Comparison of ENCODE assay signal across 8 cellular contexts in genomic region chr9:70413798-70414775, GRCh38. TPM values are rescaled to one million over a fixed set of nuclear protein-coding genes. Genes with fewer than 3 reads are reported as not detected.
DNase-seq lines count a peak whose midpoint lies in the region; TF ChIP-seq lines count a peak whose summit lies in the region.

TSS of gene KLF9 (minus strand) at chr9:70414657. CDS start at chr9:70413363, 1,294 bp downstream.

- H3K79me2 ChIP-seq in H9 (ENCODE audit: insufficient read depth, low read length) (no peaks in the 10 kb centered on the region), MM.1S (ENCODE audit: low read length) (peaks cover 4% of the 10 kb centered on the region; the same call in 1 of the 2 replicates)

- no peak within 1 kb of the TSS for H3K9ac ChIP-seq in H9 (ENCODE audit: extremely low read depth, insufficient read length, low read length)
- peak within 1 kb of the TSS; percentile 78 for H3K9ac ChIP-seq in MM.1S (ENCODE audit: low read length)
- peak within 1 kb of the TSS; percentile 81 for H3K9ac ChIP-seq in SK-N-MC (ENCODE audit: insufficient read length)
- peak within 1 kb of the TSS; percentile 73 for H3K9ac ChIP-seq in neuronal stem cell (ENCODE audit: low read depth, low read length, poor library complexity)
- H3K9ac ChIP-seq in subcutaneous abdominal adipose tissue (ENCODE audit: low read length in 5 of 5), result peak within 1 kb of the TSS; percentile 84 to 99 (median 89)

- DNase-seq in G401 (ENCODE audit: low spot score) (peak; percentile 98), H9 (peak; percentile 92), MM.1S (peak; percentile 94), SK-N-MC (ENCODE audit: low read depth, low spot score) (peak; percentile 83), foreskin melanocyte (peak; percentile 98), neuronal stem cell (ENCODE audit: low spot score) (peak; percentile 77)
- DNase-seq in activated naive CD4-positive, alpha-beta T cell treated with anti-CD3 and anti-CD28 coated beads for 36 hours, result peak; percentile 96

- peaks cover 23 to 33% of the 10 kb centered on the region in 2 experiments for H3K4me1 Mint-ChIP-seq in H9
- H3K4me1 Mint-ChIP-seq in activated naive CD4-positive, alpha-beta T cell treated with anti-CD3 and anti-CD28 coated beads for 36 hours (ENCODE audit: low read depth), result peaks cover 39% of the 10 kb centered on the region

- H4K20me1 ChIP-seq in H9 (ENCODE audit: control insufficient read depth, insufficient read depth, insufficient read length), result no peaks in the 10 kb centered on the region
- no peaks in the 10 kb centered on the region for H4K20me1 ChIP-seq in MM.1S (ENCODE audit: insufficient read depth, low read length)

- peaks cover 0 to 4% of the 10 kb centered on the region in 2 experiments; a peak in 1 of 5 replicates for H3K9me3 Mint-ChIP-seq in H9
- H3K9me3 Mint-ChIP-seq in activated naive CD4-positive, alpha-beta T cell treated with anti-CD3 and anti-CD28 coated beads for 36 hours, result no peaks in the 10 kb centered on the region

- peaks cover 71% of the 10 kb centered on the region for H3K27me3 Mint-ChIP-seq in H9 (ENCODE audit: low read depth)
- no peaks in the 10 kb centered on the region for H3K27me3 Mint-ChIP-seq in activated naive CD4-positive, alpha-beta T cell treated with anti-CD3 and anti-CD28 coated beads for 36 hours (ENCODE audit: low read depth)

- H3K27me3 ChIP-seq in H9 (ENCODE audit: insufficient read depth, low read length), result peaks cover 7% of the 10 kb centered on the region; the same call in 1 of the 2 replicates
- no peaks in the 10 kb centered on the region for H3K27me3 ChIP-seq in MM.1S (replicated peaks; ENCODE audit: insufficient read depth, low read length)
- peaks cover 15 to 92% (median 49%) of the 10 kb centered on the region in 3 experiments for H3K27me3 ChIP-seq in neuronal stem cell (ENCODE audit: control insufficient read depth in 3 of 3, insufficient read depth in 3 of 3, low read depth in 1 of 3, low read length in 3 of 3)
- H3K27me3 ChIP-seq in subcutaneous abdominal adipose tissue (ENCODE audit: control insufficient read depth in 5 of 5, insufficient read depth in 4 of 5, low read length in 5 of 5), result no peaks in the 10 kb centered on the region

- H3K18ac ChIP-seq in H9 (ENCODE audit: insufficient read length, low read depth, low read length), result peak within 1 kb of the TSS; percentile 46
- H3K18ac ChIP-seq in neuronal stem cell (ENCODE audit: low read length), result peak within 1 kb of the TSS; percentile 88

- peak within 1 kb of the TSS; percentile 68 for H3K4me3 ChIP-seq in MM.1S (ENCODE audit: low read length)
- H3K4me3 ChIP-seq in SK-N-MC, result peak within 1 kb of the TSS; percentile 98
- peak within 1 kb of the TSS; percentile 38 to 77 for H3K4me3 ChIP-seq in neuronal stem cell (ENCODE audit: low read length in 2 of 2)
- peak within 1 kb of the TSS; percentile 81 to 100 (median 98) for H3K4me3 ChIP-seq in subcutaneous abdominal adipose tissue (ENCODE audit: low read depth in 1 of 5, low read length in 5 of 5)

- H2BK5ac ChIP-seq in H9 (ENCODE audit: insufficient read length, low read length) (no peak within 1 kb of the TSS), neuronal stem cell (ENCODE audit: low read length) (peak within 1 kb of the TSS; percentile 27)

- H3K27ac Mint-ChIP-seq in H9, result peak within 1 kb of the TSS in 2 of 3 experiments; percentile 44 to 46; a peak in 3 of 7 replicates
- H3K27ac Mint-ChIP-seq in activated naive CD4-positive, alpha-beta T cell treated with anti-CD3 and anti-CD28 coated beads for 36 hours, result peak within 1 kb of the TSS; percentile 100

- no peak within 1 kb of the TSS for H3T11ph ChIP-seq in H9 (ENCODE audit: low read length)

- H3K23ac ChIP-seq in H9 (ENCODE audit: insufficient read length, low read depth, low read length) (no peak within 1 kb of the TSS), neuronal stem cell (ENCODE audit: low read depth, low read length, poor library complexity) (peak within 1 kb of the TSS; percentile 88)

- H2AFZ ChIP-seq in H9 (ENCODE audit: low read length) (peak within 1 kb of the TSS; percentile 44), MM.1S (ENCODE audit: low read length) (peak within 1 kb of the TSS; percentile 71), neuronal stem cell (ENCODE audit: low read length) (peak within 1 kb of the TSS; percentile 87)

- peaks cover 24% of the 10 kb centered on the region for H3F3A ChIP-seq in MM.1S (ENCODE audit: insufficient read depth, low read length)

- CTCF ChIA-PET in activated naive CD4-positive, alpha-beta T cell treated with anti-CD3 and anti-CD28 coated beads for 36 hours (lab: Charles Lee), result interaction anchor here (0.7 to 2.4 kb wide), 9 partner anchors 10 to 188 kb away, joined by 3 to 8 read pairs (median 3); no protein-coding TSS in a partner anchor

- peak within 1 kb of the TSS; percentile 29; the same call in 1 of the 2 replicates for H3K14ac ChIP-seq in H9 (ENCODE audit: insufficient read depth, low read length)
- no peak within 1 kb of the TSS for H3K14ac ChIP-seq in neuronal stem cell (ENCODE audit: low read length)

- H3K36me3 ChIP-seq in MM.1S (replicated peaks; ENCODE audit: insufficient read depth, low read length) (no peaks in the 10 kb centered on the region), SK-N-MC (ENCODE audit: insufficient read depth, low read length) (no peaks in the 10 kb centered on the region), neuronal stem cell (replicated peaks in 1 of 2; ENCODE audit: control insufficient read depth in 2 of 2, insufficient read depth in 2 of 2, low read length in 2 of 2) (no peaks in the 10 kb centered on the region), subcutaneous abdominal adipose tissue (ENCODE audit: control insufficient read depth in 5 of 5, insufficient read depth in 5 of 5, low read length in 5 of 5) (no peaks in the 10 kb centered on the region)

- H2BK120ac ChIP-seq in H9 (ENCODE audit: low read depth, low read length, poor library complexity, severe bottlenecking) (no peak within 1 kb of the TSS), neuronal stem cell (ENCODE audit: low read depth, low read length) (no peak within 1 kb of the TSS)

- H2BK12ac ChIP-seq in H9 (ENCODE audit: insufficient read length, low read depth, low read length) (no peak within 1 kb of the TSS), neuronal stem cell (ENCODE audit: low read length) (no peak within 1 kb of the TSS)

- H3K27ac ChIP-seq in H9 (ENCODE audit: insufficient read length, low read depth, low read length), result no peak within 1 kb of the TSS
- peak within 1 kb of the TSS; percentile 93 for H3K27ac ChIP-seq in MM.1S (ENCODE audit: low read length)
- peak within 1 kb of the TSS; percentile 98 for H3K27ac ChIP-seq in SK-N-MC
- H3K27ac ChIP-seq in neuronal stem cell (replicated peaks; ENCODE audit: low read length), result no peak within 1 kb of the TSS
- peak within 1 kb of the TSS; percentile 91 for H3K27ac ChIP-seq in subcutaneous abdominal adipose tissue (ENCODE audit: low read depth, low read length)

- no peak within 1 kb of the TSS for H3K4ac ChIP-seq in H9 (ENCODE audit: low read depth, low read length)
- H3K4ac ChIP-seq in neuronal stem cell (ENCODE audit: low read length), result no peak within 1 kb of the TSS

- TF ChIP-seq CTCF in H9 (conservative IDR thresholded peaks at IDR 0.05) (no peak), MM.1S (IDR thresholded peaks at IDR 0.05; ENCODE audit: low read length) (no peak)

- H3K9me3 ChIP-seq in H9 (ENCODE audit: control insufficient read depth, low read depth, low read length), result no peaks in the 10 kb centered on the region
- no peaks in the 10 kb centered on the region for H3K9me3 ChIP-seq in MM.1S (replicated peaks; ENCODE audit: insufficient read depth, low read length)
- H3K9me3 ChIP-seq in SK-N-MC (ENCODE audit: low read depth, low read length), result no peaks in the 10 kb centered on the region
- peaks cover 0 to 2% of the 10 kb centered on the region in 2 donors for H3K9me3 ChIP-seq in neuronal stem cell (replicated peaks in 1 of 2; ENCODE audit: control insufficient read depth in 2 of 2, insufficient read depth in 1 of 2, low read depth in 1 of 2, low read length in 2 of 2)
- H3K9me3 ChIP-seq in subcutaneous abdominal adipose tissue (ENCODE audit: control insufficient read depth in 5 of 5, low read length in 5 of 5), result no peaks in the 10 kb centered on the region

- H3K23me2 ChIP-seq in H9 (ENCODE audit: insufficient read length, low read depth, low read length, poor library complexity, severe bottlenecking), result peaks cover 15% of the 10 kb centered on the region

- peaks cover 0 to 1% (median 0%) of the 10 kb centered on the region in 3 experiments; a peak in 2 of 7 replicates for H3K36me3 Mint-ChIP-seq in H9 (ENCODE audit: insufficient read depth in 1 of 3, low read depth in 3 of 3)
- peaks cover 30% of the 10 kb centered on the region for H3K36me3 Mint-ChIP-seq in activated naive CD4-positive, alpha-beta T cell treated with anti-CD3 and anti-CD28 coated beads for 36 hours (ENCODE audit: low read depth)

- no peaks in the 10 kb centered on the region for H3K9me2 ChIP-seq in MM.1S (replicated peaks; ENCODE audit: insufficient read depth, low read length)

- no peak within 1 kb of the TSS for H2AK5ac ChIP-seq in H9 (ENCODE audit: insufficient read length, low read length)
- no peak within 1 kb of the TSS for H2AK5ac ChIP-seq in neuronal stem cell (ENCODE audit: low read depth, low read length)

- H4K5ac ChIP-seq in H9 (ENCODE audit: insufficient read length, low read depth, low read length), result no peak within 1 kb of the TSS

- peak within 1 kb of the TSS; percentile 96 for H3K4me2 ChIP-seq in H9 (ENCODE audit: insufficient read depth, insufficient read length, low read length)
- H3K4me2 ChIP-seq in MM.1S (ENCODE audit: low read depth, low read length), result peak within 1 kb of the TSS; percentile 85
- peak within 1 kb of the TSS; percentile 95 for H3K4me2 ChIP-seq in neuronal stem cell (ENCODE audit: insufficient read depth, low read length, poor library complexity, severe bottlenecking)

- intact Hi-C loops in activated naive CD4-positive, alpha-beta T cell treated with anti-CD3 and anti-CD28 coated beads for 36 hours (cut with micrococcal nuclease), result loop anchor here (1.0 to 5.0 kb wide), 5 partner anchors 156 to 1951 kb away; partner anchors contain the start of genes CEMIP2, SMC5 and ZFAND5

- no peak within 1 kb of the TSS for H3K56ac ChIP-seq in H9 (ENCODE audit: insufficient read length, low read depth, low read length)

- no peak within 1 kb of the TSS for H2BK15ac ChIP-seq in H9 (ENCODE audit: low read depth, low read length)
- peak within 1 kb of the TSS; percentile 49 for H2BK15ac ChIP-seq in neuronal stem cell (ENCODE audit: low read length)

- no peak within 1 kb of the TSS for H4K8ac ChIP-seq in H9 (replicated peaks; ENCODE audit: insufficient read length, low read depth, low read length)
- no peak within 1 kb of the TSS for H4K8ac ChIP-seq in neuronal stem cell (ENCODE audit: low read depth, low read length)

- no peaks in the 10 kb centered on the region; the same call in none of the 2 replicates for H3K4me1 ChIP-seq in H9 (ENCODE audit: insufficient read depth, low read length)
- peaks cover 10% of the 10 kb centered on the region for H3K4me1 ChIP-seq in MM.1S (ENCODE audit: low read length)
- H3K4me1 ChIP-seq in neuronal stem cell (ENCODE audit: control insufficient read depth in 2 of 2, insufficient read depth in 1 of 2, low read depth in 1 of 2, low read length in 2 of 2), result peaks cover 8 to 10% of the 10 kb centered on the region in 2 donors
- H3K4me1 ChIP-seq in subcutaneous abdominal adipose tissue (ENCODE audit: control insufficient read depth in 5 of 5, insufficient read depth in 5 of 5, low read length in 5 of 5), result peaks cover 4 to 62% (median 53%) of the 10 kb centered on the region in 5 donors

- no peak within 1 kb of the TSS for H4K91ac ChIP-seq in H9 (ENCODE audit: insufficient read length, low read depth, low read length)
- H4K91ac ChIP-seq in neuronal stem cell (ENCODE audit: low read depth, low read length, poor library complexity), result no peak within 1 kb of the TSS

- WGBS in H9 (ENCODE audit: extremely low coverage, insufficient read length, low lambda C conversion rate), result no CpG with 5 or more reads among the region's 48 CpGs
- WGBS in neuronal stem cell (ENCODE audit: extremely low coverage in 2 of 2, insufficient read length in 2 of 2, insufficient replicate concordance in 1 of 2), 2 donors, result no CpG with 5 or more reads among the region's 48 CpGs

- peak within 1 kb of the TSS; percentile 80 to 94 for H3K4me3 Mint-ChIP-seq in H9
- H3K4me3 Mint-ChIP-seq in activated naive CD4-positive, alpha-beta T cell treated with anti-CD3 and anti-CD28 coated beads for 36 hours, result peak within 1 kb of the TSS; percentile 100

- H3K79me1 ChIP-seq in H9 (ENCODE audit: insufficient read depth, low read depth, low read length, poor library complexity, severe bottlenecking) (no peaks in the 10 kb centered on the region), neuronal stem cell (ENCODE audit: low read depth, low read length) (no peaks in the 10 kb centered on the region)

- in situ Hi-C loops in G401 (cut with HindIII; ENCODE audit: low sequenced_read_pairs), result no loop called here

- no peak within 1 kb of the TSS for H2BK20ac ChIP-seq in H9 (ENCODE audit: low read depth, low read length, poor library complexity, severe bottlenecking)

RNA-seq across cellular contexts. Expression of gene KLF9, which starts in this region (rescaled TPM):
- total RNA-seq in G401 (2014; rRNA removed; shearing (Covaris generic)), result 6.5 and 12.3 TPM in 2 replicates
- total RNA-seq in H9 (2021), result 0.18 and 0.26 TPM in 2 replicates
- 10 to 100 TPM; 44.2 to 45.0 TPM for total RNA-seq in activated naive CD4-positive, alpha-beta T cell treated with anti-CD3 and anti-CD28 coated beads for 36 hours
- 0.28 TPM for polyA plus RNA-seq in neuronal stem cell (2013, experiment 1 of 2)
- polyA plus RNA-seq in neuronal stem cell (2013, experiment 2 of 2), result 0.28 TPM

Comparison
In these comparisons a context has a peak if more than half of its experiments do, and no peak if none do; other contexts are left out.
1. Peak in DNase-seq and H3K4me2 ChIP-seq in H9; RNA of the gene not detected or under 1 TPM.
2. H3K27ac ChIP-seq: peak in MM.1S (single experiment), SK-N-MC (single experiment) and subcutaneous abdominal adipose tissue (single experiment); none in H9 (single experiment) and neuronal stem cell (single experiment).
3. Peak in every context shown above with its lines, with median percentiles within 50 percentile points of each other: DNase-seq, H2AFZ ChIP-seq, H3K4me2 ChIP-seq and H3K4me3 ChIP-seq.